Comparison of ENCODE assay signal across 9 cellular contexts in the genomic region with DNA sequence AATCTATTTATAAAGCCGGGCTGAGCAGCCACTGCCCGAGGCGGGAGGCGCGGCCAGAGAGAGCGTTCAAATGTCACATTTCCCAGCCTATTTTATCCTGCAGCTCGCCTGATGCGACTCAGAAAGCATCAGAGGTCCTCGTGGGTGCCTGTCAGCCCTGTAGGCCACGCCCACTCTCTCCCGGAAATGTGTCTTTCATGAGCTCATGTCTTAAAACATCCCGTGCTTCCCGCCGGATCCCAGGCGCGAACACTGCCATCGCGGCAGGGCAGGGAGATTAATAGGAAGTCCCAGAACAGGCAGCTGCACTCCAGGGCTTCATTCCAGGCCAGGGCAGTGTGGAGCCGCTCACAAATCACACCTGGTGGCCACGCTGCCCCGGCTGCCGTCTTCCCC.
DNase-seq lines count a peak whose midpoint lies in the region; ATAC-seq, FAIRE-seq and TF ChIP-seq lines count a peak whose summit lies in the region.
"Had no signal": no experiment of that assay in that cellular context is flagged by ENCODE, and none has a peak within 500 bp of the region (broad histone marks: within the 10 kb centered on the region; RNA-seq: fewer than 3 reads in every experiment).

No MANE protein-coding gene starts in this region.

- H3K4me3 ChIP-seq in cardiac fibroblast (replicated peaks in 1 of 2; ENCODE audit: low read depth in 2 of 2, low read length in 2 of 2) = no peak overlapping the region
- H3K4me3 ChIP-seq in HepG2 (replicated peaks in 1 of 3; ENCODE audit: insufficient read depth in 1 of 3, low read depth in 2 of 3, low read length in 3 of 3) = no peak overlapping the region
- no peak overlapping the region for H3K4me3 ChIP-seq in suprapubic skin

- H3K9me3 Mint-ChIP-seq in activated CD8-positive, alpha-beta T cell treated with anti-CD3 and anti-CD28 coated beads for 36 hours = no peaks in the 10 kb centered on the region

- H2AFZ ChIP-seq in HepG2 (ENCODE audit: low read length) = no peak overlapping the region

- H3K9me3 ChIP-seq in HepG2 (ENCODE audit: low read length) = no peaks in the 10 kb centered on the region
- no peaks in the 10 kb centered on the region for H3K9me3 ChIP-seq in suprapubic skin

- in situ Hi-C loops in HepG2 (cut with HindIII; ENCODE audit: extremely low pct_ligation_motif_present, low pct_unique_long_range_greater_than_20kb) = no loop called here

- POLR2A ChIA-PET in HepG2 (lab: Yijun Ruan, JAX) = no interaction called here
- POLR2A ChIA-PET in activated CD8-positive, alpha-beta T cell treated with anti-CD3 and anti-CD28 coated beads for 36 hours (lab: Charles Lee) = no interaction called here

- BruUV-seq in HepG2 (replicated peaks; lab: Mats Ljungman, UMichigan) = no TSS peak

- H4K20me1 ChIP-seq in HepG2 (ENCODE audit: insufficient read depth, low read length) = no peaks in the 10 kb centered on the region

- H3K27me3 ChIP-seq in HepG2 (ENCODE audit: control insufficient read depth in 1 of 2, insufficient read depth in 2 of 2, low read length in 2 of 2) (peaks cover 0 to 6% of the 10 kb centered on the region in 2 experiments; a peak in 3 of 5 replicates), suprapubic skin (peaks cover 37% of the 10 kb centered on the region)

- no peak for TF ChIP-seq EP300 in HepG2 (IDR thresholded peaks at IDR 0.05; ENCODE audit: low read depth in 2 of 2, low read length in 2 of 2)
- no peak for TF ChIP-seq EP300 in HepG2 (CRISPR knock-in tag; IDR thresholded peaks at IDR 0.05; ENCODE audit: borderline replicate concordance)
- no peak for TF ChIP-seq EP300 in suprapubic skin (IDR thresholded peaks at IDR 0.05)

- no peaks in the 10 kb centered on the region for H3K79me2 ChIP-seq in HepG2 (ENCODE audit: insufficient read depth, low read length)

- intact Hi-C loops in HepG2 (cut with micrococcal nuclease; ENCODE audit: unreplicated experiment) = no loop called here
- intact Hi-C loops in activated CD8-positive, alpha-beta T cell treated with anti-CD3 and anti-CD28 coated beads for 36 hours (cut with micrococcal nuclease) = no loop called here

- DNase-seq in HT1080 (ENCODE audit: low read depth) (peak; percentile 7), cardiac fibroblast (ENCODE audit: low read depth in 2 of 2) (peak; percentile 27 to 41), HepG2 (ENCODE audit: low spot score) (no peak), suprapubic skin (ENCODE audit: low spot score in 2 of 2) (peak in 1 of 2 donors; percentile 76), GM12892 (ENCODE audit: insufficient read length) (no peak)
- DNase-seq in activated CD8-positive, alpha-beta T cell treated with anti-CD3 and anti-CD28 coated beads for 36 hours = no peak
- DNase-seq: cortex of kidney had no signal

- CTCF ChIA-PET in HepG2 (lab: Yijun Ruan, JAX; ENCODE audit: low intra/inter-chr PET ratio, low total read pairs) = no interaction called here
- CTCF ChIA-PET in activated CD8-positive, alpha-beta T cell treated with anti-CD3 and anti-CD28 coated beads for 36 hours (lab: Charles Lee) = no interaction called here

- WGBS in HepG2 (ENCODE audit: low lambda C conversion rate) = 75% methylated on average over 17 of the region's 22 CpGs
- 11% methylated on average over 18 of the region's 22 CpGs for WGBS in suprapubic skin

- FAIRE-seq in HepG2 (lab: Jason Lieb, UNC) (no peak), GM12892 (lab: Jason Lieb, UNC) (no peak)

- no peak overlapping the region for H3K4me3 Mint-ChIP-seq in activated CD8-positive, alpha-beta T cell treated with anti-CD3 and anti-CD28 coated beads for 36 hours

- ATAC-seq in HepG2 (peak; percentile 28; the same call in 2 of the 3 replicates), GM21526 (IDR thresholded peaks at IDR 0.05; ENCODE audit: low FRiP score, unreplicated experiment) (no peak), HG03432 (IDR thresholded peaks at IDR 0.05; ENCODE audit: unreplicated experiment) (no peak)
- ATAC-seq in activated CD8-positive, alpha-beta T cell treated with anti-CD3 and anti-CD28 coated beads for 36 hours = no peak

- no peak overlapping the region for H3K27ac Mint-ChIP-seq in activated CD8-positive, alpha-beta T cell treated with anti-CD3 and anti-CD28 coated beads for 36 hours

- no peaks in the 10 kb centered on the region for H3K4me1 Mint-ChIP-seq in activated CD8-positive, alpha-beta T cell treated with anti-CD3 and anti-CD28 coated beads for 36 hours (ENCODE audit: low read depth)

- no peak for TF ChIP-seq POLR2A in HepG2 (IDR thresholded peaks at IDR 0.05; ENCODE audit: insufficient read depth in 1 of 2, low read depth in 2 of 2, low read length in 2 of 2)
- TF ChIP-seq POLR2A in suprapubic skin (IDR thresholded peaks at IDR 0.05) = no peak
- no peak for TF ChIP-seq POLR2A in GM12892 (IDR thresholded peaks at IDR 0.05; ENCODE audit: low read depth, low read length)

- no peak overlapping the region for H3K27ac ChIP-seq in HepG2 (ENCODE audit: extremely low read length, insufficient read depth, low read length)
- H3K27ac ChIP-seq in suprapubic skin = peak overlapping the region; percentile 25

- H3K4me1 ChIP-seq in HepG2 (ENCODE audit: insufficient read depth, low read length) (peaks cover 15% of the 10 kb centered on the region), suprapubic skin (peaks cover 12% of the 10 kb centered on the region)

- TF ChIP-seq CTCF in cardiac fibroblast (IDR thresholded peaks at IDR 0.05; ENCODE audit: low read depth, low read length) (no peak), HepG2 (CRISPR knock-in tag; IDR thresholded peaks at IDR 0.05) (no peak), suprapubic skin (IDR thresholded peaks at IDR 0.05) (no peak)
- TF ChIP-seq CTCF in activated CD8-positive, alpha-beta T cell treated with anti-CD3 and anti-CD28 coated beads for 36 hours (IDR thresholded peaks at IDR 0.05) = no peak

- H3K36me3 ChIP-seq in HepG2 (replicated peaks in 1 of 2; ENCODE audit: control insufficient read depth in 1 of 2, insufficient read depth in 2 of 2, low read length in 2 of 2) (no peaks in the 10 kb centered on the region), suprapubic skin (no peaks in the 10 kb centered on the region)

- TF ChIP-seq RAD21 in HepG2 (CRISPR knock-in tag; IDR thresholded peaks at IDR 0.05) = no peak

- no peaks in the 10 kb centered on the region for H3K36me3 Mint-ChIP-seq in activated CD8-positive, alpha-beta T cell treated with anti-CD3 and anti-CD28 coated beads for 36 hours (ENCODE audit: low read depth)

- no peak overlapping the region for H3K9ac ChIP-seq in HepG2 (ENCODE audit: insufficient read depth, low read depth, low read length)

- H3K4me2 ChIP-seq in HepG2 (ENCODE audit: low read depth, low read length) = no peak overlapping the region

- peaks cover 16% of the 10 kb centered on the region for H3K27me3 Mint-ChIP-seq in activated CD8-positive, alpha-beta T cell treated with anti-CD3 and anti-CD28 coated beads for 36 hours

TF ChIP-seq in HepG2, 621 proteins besides CTCF, POLR2A, EP300 and RAD21:
- TF ChIP-seq, protein P1, sequence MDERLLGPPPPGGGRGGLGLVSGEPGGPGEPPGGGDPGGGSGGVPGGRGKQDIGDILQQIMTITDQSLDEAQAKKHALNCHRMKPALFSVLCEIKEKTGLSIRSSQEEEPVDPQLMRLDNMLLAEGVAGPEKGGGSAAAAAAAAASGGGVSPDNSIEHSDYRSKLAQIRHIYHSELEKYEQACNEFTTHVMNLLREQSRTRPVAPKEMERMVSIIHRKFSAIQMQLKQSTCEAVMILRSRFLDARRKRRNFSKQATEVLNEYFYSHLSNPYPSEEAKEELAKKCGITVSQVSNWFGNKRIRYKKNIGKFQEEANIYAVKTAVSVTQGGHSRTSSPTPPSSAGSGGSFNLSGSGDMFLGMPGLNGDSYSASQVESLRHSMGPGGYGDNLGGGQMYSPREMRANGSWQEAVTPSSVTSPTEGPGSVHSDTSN (CRISPR knock-in tag; IDR thresholded peaks at IDR 0.05) = no peak
- TF ChIP-seq, protein P2, sequence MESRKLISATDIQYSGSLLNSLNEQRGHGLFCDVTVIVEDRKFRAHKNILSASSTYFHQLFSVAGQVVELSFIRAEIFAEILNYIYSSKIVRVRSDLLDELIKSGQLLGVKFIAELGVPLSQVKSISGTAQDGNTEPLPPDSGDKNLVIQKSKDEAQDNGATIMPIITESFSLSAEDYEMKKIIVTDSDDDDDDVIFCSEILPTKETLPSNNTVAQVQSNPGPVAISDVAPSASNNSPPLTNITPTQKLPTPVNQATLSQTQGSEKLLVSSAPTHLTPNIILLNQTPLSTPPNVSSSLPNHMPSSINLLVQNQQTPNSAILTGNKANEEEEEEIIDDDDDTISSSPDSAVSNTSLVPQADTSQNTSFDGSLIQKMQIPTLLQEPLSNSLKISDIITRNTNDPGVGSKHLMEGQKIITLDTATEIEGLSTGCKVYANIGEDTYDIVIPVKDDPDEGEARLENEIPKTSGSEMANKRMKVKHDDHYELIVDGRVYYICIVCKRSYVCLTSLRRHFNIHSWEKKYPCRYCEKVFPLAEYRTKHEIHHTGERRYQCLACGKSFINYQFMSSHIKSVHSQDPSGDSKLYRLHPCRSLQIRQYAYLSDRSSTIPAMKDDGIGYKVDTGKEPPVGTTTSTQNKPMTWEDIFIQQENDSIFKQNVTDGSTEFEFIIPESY (CRISPR knock-in tag; IDR thresholded peaks at IDR 0.05) = peak; percentile 62; the same call in 1 of the 2 replicates
- 0 out of 2 replicates have a peak, but pooled peaks have one; percentile 13 for TF ChIP-seq GABPB1 (CRISPR knock-in tag; IDR thresholded peaks at IDR 0.05)
- no peak for TF ChIP-seq ZNF496 (CRISPR knock-in tag; IDR thresholded peaks at IDR 0.05; ENCODE audit: insufficient replicate concordance)
- TF ChIP-seq KDM2A (CRISPR knock-in tag; IDR thresholded peaks at IDR 0.05; ENCODE audit: borderline replicate concordance, low read depth) = 0 out of 2 replicates have a peak, but pooled peaks have one; percentile 12
TF ChIP-seq in HepG2: peak in this region for 3.

Comparison
In these comparisons a context has a peak if more than half of its experiments do, and no peak if none do; other contexts are left out.
1. DNase-seq: peak in HT1080 (single experiment) and cardiac fibroblast (2 of 2); none in HepG2 (single experiment), activated CD8-positive, alpha-beta T cell treated with anti-CD3 and anti-CD28 coated beads for 36 hours (single experiment) and GM12892 (single experiment).